ENCODE assay signal across 21 cellular contexts in genomic region chr3:129708328-129708861, GRCh38.
"Had no signal": no experiment of that assay in that cellular context is flagged by ENCODE, and none has a peak within 500 bp of the region (broad histone marks: within the 10 kb centered on the region; RNA-seq: fewer than 3 reads in every experiment).

No MANE protein-coding gene starts in this region.

- DNase-seq: activated B cell treated with CpG ODN at 0.5 μM for 24 hours; activated CD4-positive, alpha-beta T cell treated with anti-CD3 and anti-CD28 coated beads for 36 hours; activated CD4-positive, alpha-beta T cell treated with anti-CD3 and anti-CD28 coated beads, Interleukin-2, amount 50 U/mL, for 48 hours; activated CD8-positive, alpha-beta memory T cell treated with anti-CD3 and anti-CD28 coated beads, Interleukin-2, amount 50 U/mL, for 48 hours; activated naive CD4-positive, alpha-beta T cell treated with Interleukin-2 at 50 U/mL for 16 hours; activated naive CD8-positive, alpha-beta T cell treated with anti-CD3 and anti-CD28 coated beads for 36 hours; activated T-cell treated with anti-CD3 and anti-CD28 coated beads, Interleukin-2, amount 50 U/mL, for 4 hours; central memory CD4-positive, alpha-beta T cell; effector memory CD4-positive, alpha-beta T cell; gastrocnemius medialis; hypothalamus; left cardiac atrium; naive B cell; nucleus accumbens; right lobe of liver; small intestine; stimulated activated CD4-positive, alpha-beta T cell treated with anti-CD3 and anti-CD28 coated beads, Interleukin-2, amount 100 ng/mL, for 24 hours; stimulated activated naive CD8-positive, alpha-beta T cell treated with anti-CD3 and anti-CD28 coated beads, Interleukin-15, amount 100 ng/mL, for 72 hours had no signal

- FAIRE-seq: astrocyte, small intestine had no signal

- H3K27me3 ChIP-seq: gastrocnemius medialis, right lobe of liver, tibial nerve had no signal

- ATAC-seq: activated CD4-positive, alpha-beta T cell treated with anti-CD3 and anti-CD28 coated beads for 36 hours; activated T-cell treated with anti-CD3 and anti-CD28 coated beads, Interleukin-2, amount 50 U/mL, for 4 hours; gastrocnemius medialis; left cardiac atrium; right lobe of liver; stimulated activated effector memory CD8-positive, alpha-beta T cell treated with anti-CD3 and anti-CD28 coated beads, Interleukin-12 subunit alpha, Interleukin-12 subunit beta, amount 100 ng/mL, for 72 hours; stimulated activated naive CD8-positive, alpha-beta T cell treated with anti-CD3 and anti-CD28 coated beads, Interleukin-15, amount 100 ng/mL, for 72 hours had no signal

- H3K9me3 ChIP-seq: gastrocnemius medialis, right lobe of liver, tibial nerve had no signal

- H3K4me1 ChIP-seq: right lobe of liver had no signal

- H3K36me3 ChIP-seq: right lobe of liver, tibial nerve had no signal

- H3K27ac ChIP-seq: gastrocnemius medialis, right lobe of liver, tibial nerve had no signal

- H3K4me3 ChIP-seq: gastrocnemius medialis, right lobe of liver, tibial nerve had no signal
